ENCODE assay signal across 1 cellular context in genomic region chr13:40668335-40668734, GRCh38.
TF ChIP-seq lines count a peak whose summit lies in the region.

No MANE protein-coding gene starts in this region.

TF ChIP-seq in GM12878, 131 proteins besides CTCF, POLR2A, EP300 and RAD21 (continued from another document):
- TF ChIP-seq, protein P1, sequence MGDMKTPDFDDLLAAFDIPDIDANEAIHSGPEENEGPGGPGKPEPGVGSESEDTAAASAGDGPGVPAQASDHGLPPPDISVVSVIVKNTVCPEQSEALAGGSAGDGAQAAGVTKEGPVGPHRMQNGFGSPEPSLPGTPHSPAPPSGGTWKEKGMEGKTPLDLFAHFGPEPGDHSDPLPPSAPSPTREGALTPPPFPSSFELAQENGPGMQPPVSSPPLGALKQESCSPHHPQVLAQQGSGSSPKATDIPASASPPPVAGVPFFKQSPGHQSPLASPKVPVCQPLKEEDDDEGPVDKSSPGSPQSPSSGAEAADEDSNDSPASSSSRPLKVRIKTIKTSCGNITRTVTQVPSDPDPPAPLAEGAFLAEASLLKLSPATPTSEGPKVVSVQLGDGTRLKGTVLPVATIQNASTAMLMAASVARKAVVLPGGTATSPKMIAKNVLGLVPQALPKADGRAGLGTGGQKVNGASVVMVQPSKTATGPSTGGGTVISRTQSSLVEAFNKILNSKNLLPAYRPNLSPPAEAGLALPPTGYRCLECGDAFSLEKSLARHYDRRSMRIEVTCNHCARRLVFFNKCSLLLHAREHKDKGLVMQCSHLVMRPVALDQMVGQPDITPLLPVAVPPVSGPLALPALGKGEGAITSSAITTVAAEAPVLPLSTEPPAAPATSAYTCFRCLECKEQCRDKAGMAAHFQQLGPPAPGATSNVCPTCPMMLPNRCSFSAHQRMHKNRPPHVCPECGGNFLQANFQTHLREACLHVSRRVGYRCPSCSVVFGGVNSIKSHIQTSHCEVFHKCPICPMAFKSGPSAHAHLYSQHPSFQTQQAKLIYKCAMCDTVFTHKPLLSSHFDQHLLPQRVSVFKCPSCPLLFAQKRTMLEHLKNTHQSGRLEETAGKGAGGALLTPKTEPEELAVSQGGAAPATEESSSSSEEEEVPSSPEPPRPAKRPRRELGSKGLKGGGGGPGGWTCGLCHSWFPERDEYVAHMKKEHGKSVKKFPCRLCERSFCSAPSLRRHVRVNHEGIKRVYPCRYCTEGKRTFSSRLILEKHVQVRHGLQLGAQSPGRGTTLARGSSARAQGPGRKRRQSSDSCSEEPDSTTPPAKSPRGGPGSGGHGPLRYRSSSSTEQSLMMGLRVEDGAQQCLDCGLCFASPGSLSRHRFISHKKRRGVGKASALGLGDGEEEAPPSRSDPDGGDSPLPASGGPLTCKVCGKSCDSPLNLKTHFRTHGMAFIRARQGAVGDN (IDR thresholded peaks at IDR 0.05): no peak
- TF ChIP-seq, protein P2, sequence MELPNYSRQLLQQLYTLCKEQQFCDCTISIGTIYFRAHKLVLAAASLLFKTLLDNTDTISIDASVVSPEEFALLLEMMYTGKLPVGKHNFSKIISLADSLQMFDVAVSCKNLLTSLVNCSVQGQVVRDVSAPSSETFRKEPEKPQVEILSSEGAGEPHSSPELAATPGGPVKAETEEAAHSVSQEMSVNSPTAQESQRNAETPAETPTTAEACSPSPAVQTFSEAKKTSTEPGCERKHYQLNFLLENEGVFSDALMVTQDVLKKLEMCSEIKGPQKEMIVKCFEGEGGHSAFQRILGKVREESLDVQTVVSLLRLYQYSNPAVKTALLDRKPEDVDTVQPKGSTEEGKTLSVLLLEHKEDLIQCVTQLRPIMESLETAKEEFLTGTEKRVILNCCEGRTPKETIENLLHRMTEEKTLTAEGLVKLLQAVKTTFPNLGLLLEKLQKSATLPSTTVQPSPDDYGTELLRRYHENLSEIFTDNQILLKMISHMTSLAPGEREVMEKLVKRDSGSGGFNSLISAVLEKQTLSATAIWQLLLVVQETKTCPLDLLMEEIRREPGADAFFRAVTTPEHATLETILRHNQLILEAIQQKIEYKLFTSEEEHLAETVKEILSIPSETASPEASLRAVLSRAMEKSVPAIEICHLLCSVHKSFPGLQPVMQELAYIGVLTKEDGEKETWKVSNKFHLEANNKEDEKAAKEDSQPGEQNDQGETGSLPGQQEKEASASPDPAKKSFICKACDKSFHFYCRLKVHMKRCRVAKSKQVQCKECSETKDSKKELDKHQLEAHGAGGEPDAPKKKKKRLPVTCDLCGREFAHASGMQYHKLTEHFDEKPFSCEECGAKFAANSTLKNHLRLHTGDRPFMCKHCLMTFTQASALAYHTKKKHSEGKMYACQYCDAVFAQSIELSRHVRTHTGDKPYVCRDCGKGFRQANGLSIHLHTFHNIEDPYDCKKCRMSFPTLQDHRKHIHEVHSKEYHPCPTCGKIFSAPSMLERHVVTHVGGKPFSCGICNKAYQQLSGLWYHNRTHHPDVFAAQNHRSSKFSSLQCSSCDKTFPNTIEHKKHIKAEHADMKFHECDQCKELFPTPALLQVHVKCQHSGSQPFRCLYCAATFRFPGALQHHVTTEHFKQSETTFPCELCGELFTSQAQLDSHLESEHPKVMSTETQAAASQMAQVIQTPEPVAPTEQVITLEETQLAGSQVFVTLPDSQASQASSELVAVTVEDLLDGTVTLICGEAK (IDR thresholded peaks at IDR 0.05; ENCODE audit: borderline replicate concordance): no peak
- TF ChIP-seq NR2C1 (IDR thresholded peaks at IDR 0.05) (no peak), BHLHE40 (IDR thresholded peaks at IDR 0.05; ENCODE audit: borderline replicate concordance in 1 of 2, low read depth in 2 of 2, low read length in 1 of 2) (peak; percentile 38 to 60; a peak in 2 of 4 replicates), EZH2 (IDR thresholded peaks at IDR 0.05; ENCODE audit: borderline replicate concordance, control insufficient read depth, low read depth, low read length) (no peak), RUNX3 (IDR thresholded peaks at IDR 0.05; ENCODE audit: low read length) (peak; percentile 44; the same call in 1 of the 2 replicates), IRF4 (IDR thresholded peaks at IDR 0.05; ENCODE audit: low read depth, low read length) (peak; percentile 31; the same call in 1 of the 2 replicates), MEF2A (IDR thresholded peaks at IDR 0.05; ENCODE audit: insufficient read depth, low read depth, low read length) (no peak), NR2C2 (IDR thresholded peaks at IDR 0.05; ENCODE audit: borderline replicate concordance, control insufficient read depth, insufficient read length, low read depth) (no peak), PBX3 (IDR thresholded peaks at IDR 0.05; ENCODE audit: insufficient replicate concordance, low read depth, low read length) (no peak), ZBTB33 (IDR thresholded peaks at IDR 0.05) (no peak), MAX (IDR thresholded peaks at IDR 0.05; ENCODE audit: low read depth, low read length) (no peak), GABPA (IDR thresholded peaks at IDR 0.05; ENCODE audit: low read depth) (no peak), MYC (IDR thresholded peaks at IDR 0.05; ENCODE audit: insufficient read depth, insufficient read length, insufficient replicate concordance, low read length, severe bottlenecking) (no peak), SMC3 (IDR thresholded peaks at IDR 0.05; ENCODE audit: borderline replicate concordance, low read length) (peak; percentile 53; the same call in 1 of the 2 replicates), ASH2L (IDR thresholded peaks at IDR 0.05; ENCODE audit: borderline replicate concordance, low read depth) (no peak), YY1 (IDR thresholded peaks at IDR 0.05; ENCODE audit: low read depth, low read length) (0 out of 2 replicates have a peak, but pooled peaks have one; percentile 20), TCF12 (IDR thresholded peaks at IDR 0.05; ENCODE audit: low read depth, low read length) (peak; percentile 76; the same call in 1 of the 2 replicates)
- TF ChIP-seq, protein P3, sequence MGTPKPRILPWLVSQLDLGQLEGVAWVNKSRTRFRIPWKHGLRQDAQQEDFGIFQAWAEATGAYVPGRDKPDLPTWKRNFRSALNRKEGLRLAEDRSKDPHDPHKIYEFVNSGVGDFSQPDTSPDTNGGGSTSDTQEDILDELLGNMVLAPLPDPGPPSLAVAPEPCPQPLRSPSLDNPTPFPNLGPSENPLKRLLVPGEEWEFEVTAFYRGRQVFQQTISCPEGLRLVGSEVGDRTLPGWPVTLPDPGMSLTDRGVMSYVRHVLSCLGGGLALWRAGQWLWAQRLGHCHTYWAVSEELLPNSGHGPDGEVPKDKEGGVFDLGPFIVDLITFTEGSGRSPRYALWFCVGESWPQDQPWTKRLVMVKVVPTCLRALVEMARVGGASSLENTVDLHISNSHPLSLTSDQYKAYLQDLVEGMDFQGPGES (IDR thresholded peaks at IDR 0.05): no peak
- TF ChIP-seq, protein P4, sequence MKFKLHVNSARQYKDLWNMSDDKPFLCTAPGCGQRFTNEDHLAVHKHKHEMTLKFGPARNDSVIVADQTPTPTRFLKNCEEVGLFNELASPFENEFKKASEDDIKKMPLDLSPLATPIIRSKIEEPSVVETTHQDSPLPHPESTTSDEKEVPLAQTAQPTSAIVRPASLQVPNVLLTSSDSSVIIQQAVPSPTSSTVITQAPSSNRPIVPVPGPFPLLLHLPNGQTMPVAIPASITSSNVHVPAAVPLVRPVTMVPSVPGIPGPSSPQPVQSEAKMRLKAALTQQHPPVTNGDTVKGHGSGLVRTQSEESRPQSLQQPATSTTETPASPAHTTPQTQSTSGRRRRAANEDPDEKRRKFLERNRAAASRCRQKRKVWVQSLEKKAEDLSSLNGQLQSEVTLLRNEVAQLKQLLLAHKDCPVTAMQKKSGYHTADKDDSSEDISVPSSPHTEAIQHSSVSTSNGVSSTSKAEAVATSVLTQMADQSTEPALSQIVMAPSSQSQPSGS (IDR thresholded peaks at IDR 0.05; ENCODE audit: low read length): no peak
